ENCODE assay signal across 21 cellular contexts in genomic region chr2:215718890-215719289, GRCh38.
DNase-seq lines count a peak whose midpoint lies in the region; ATAC-seq, FAIRE-seq and TF ChIP-seq lines count a peak whose summit lies in the region.
"Had no signal": no experiment of that assay in that cellular context is flagged by ENCODE, and none has a peak within 500 bp of the region (broad histone marks: within the 10 kb centered on the region; RNA-seq: fewer than 3 reads in every experiment).

No MANE protein-coding gene starts in this region.

- no peak overlapping the region for H2BK5ac ChIP-seq in mesendoderm (ENCODE audit: low read length)

- H4K8ac ChIP-seq in mesendoderm (ENCODE audit: low read depth, low read length): no peak overlapping the region

- H3K9me3 Mint-ChIP-seq in astrocyte (ENCODE audit: unreplicated experiment): no peaks in the 10 kb centered on the region
- no peaks in the 10 kb centered on the region for H3K9me3 Mint-ChIP-seq in activated CD8-positive, alpha-beta memory T cell treated with anti-CD3 and anti-CD28 coated beads, Interleukin-2, amount 10 ng/mL, durations not matched to agents 7 days and 5 days (ENCODE audit: low read depth)

- H4K5ac ChIP-seq in mesendoderm (ENCODE audit: low read length): no peak overlapping the region

- H3K23ac ChIP-seq in mesendoderm (ENCODE audit: low read length): no peak overlapping the region

- H3K27ac ChIP-seq in astrocyte (ENCODE audit: low read depth, low read length) (no peak overlapping the region), esophagus muscularis mucosa (replicated peaks in 1 of 4) (peak overlapping the region; percentile 76 to 82 (median 79)), mesendoderm (ENCODE audit: low read depth, low read length) (no peak overlapping the region), upper lobe of right lung (peak overlapping the region; percentile 9)
- H3K27ac ChIP-seq: KMS-11, PC-9, RWPE1 had no signal

- no peaks in the 10 kb centered on the region for H3K27me3 ChIP-seq in astrocyte (ENCODE audit: insufficient read depth, low read length)
- H3K27me3 ChIP-seq in esophagus muscularis mucosa: no peaks in the 10 kb centered on the region
- no peaks in the 10 kb centered on the region for H3K27me3 ChIP-seq in mesendoderm (ENCODE audit: insufficient read depth, low read length, poor library complexity)
- no peaks in the 10 kb centered on the region for H3K27me3 ChIP-seq in upper lobe of right lung
- H3K27me3 ChIP-seq: BLaER1 treated with 17β-estradiol and CSF1 and Interleukin-3, amounts not matched to agents 10 nM and 100 nM had no signal

- CTCF ChIA-PET in activated CD8-positive, alpha-beta memory T cell treated with anti-CD3 and anti-CD28 coated beads, Interleukin-2, amount 10 ng/mL, durations not matched to agents 7 days and 5 days (lab: Charles Lee): no interaction called here

- no peaks in the 10 kb centered on the region for H3K79me1 ChIP-seq in mesendoderm (ENCODE audit: low read length)

- H3K9ac ChIP-seq in astrocyte (ENCODE audit: low read length): no peak overlapping the region
- no peak overlapping the region for H3K9ac ChIP-seq in mesendoderm (ENCODE audit: low read length)
- H3K9ac ChIP-seq: KMS-11 had no signal

- H3K4me3 ChIP-seq in astrocyte (ENCODE audit: insufficient read depth, low read depth, low read length) (no peak overlapping the region), esophagus muscularis mucosa (no peak overlapping the region), mesendoderm (ENCODE audit: low read length) (no peak overlapping the region), upper lobe of right lung (no peak overlapping the region)
- H3K4me3 ChIP-seq: BLaER1 treated with 17β-estradiol and CSF1 and Interleukin-3, amounts not matched to agents 10 nM and 100 nM; PC-9 had no signal

- no peak overlapping the region for H2BK15ac ChIP-seq in mesendoderm (replicated peaks; ENCODE audit: low read depth)

- no peak for TF ChIP-seq POLR2A in esophagus muscularis mucosa (IDR thresholded peaks at IDR 0.05; ENCODE audit: low read depth)

- no peak overlapping the region for H3K56ac ChIP-seq in mesendoderm (ENCODE audit: low read length)

- no peak for DNase-seq in astrocyte (ENCODE audit: low read depth)
- no peak for DNase-seq in esophagus muscularis mucosa (ENCODE audit: extremely low spot score)
- DNase-seq in mesendoderm: no peak
- DNase-seq in upper lobe of right lung: no peak
- DNase-seq in activated CD8-positive, alpha-beta memory T cell treated with anti-CD3 and anti-CD28 coated beads, Interleukin-2, amount 10 ng/mL, durations not matched to agents 7 days and 5 days: no peak
- DNase-seq in OCI-M1 (lab: John Stamatoyannopoulos, UW): no peak
- no peak for DNase-seq in SK-N-DZ (ENCODE audit: low spot score)
- DNase-seq: DMS79, H7, HFFc6, NCI-H1417 treated with DMSO at 0.1 percent for 48 hours, NCI-H1930, NCI-H2171, NCI-H526, PC-9, SIG-M5 had no signal

- ATAC-seq in upper lobe of right lung: no peak
- ATAC-seq in activated CD8-positive, alpha-beta memory T cell treated with anti-CD3 and anti-CD28 coated beads, Interleukin-2, amount 10 ng/mL, durations not matched to agents 7 days and 5 days: no peak

- peak overlapping the region; percentile 52 for H2BK120ac ChIP-seq in mesendoderm (ENCODE audit: low read depth, low read length)

- 33% methylated on average over 3 of the region's 3 CpGs for WGBS in esophagus muscularis mucosa
- no CpG with 5 or more reads among the region's 3 CpGs for WGBS in mesendoderm (ENCODE audit: extremely low coverage, insufficient coverage, low lambda C conversion rate)

- H3K27ac Mint-ChIP-seq in astrocyte (ENCODE audit: unreplicated experiment): peak overlapping the region; percentile 95
- H3K27ac Mint-ChIP-seq in activated CD8-positive, alpha-beta memory T cell treated with anti-CD3 and anti-CD28 coated beads, Interleukin-2, amount 10 ng/mL, durations not matched to agents 7 days and 5 days: no peak overlapping the region
- H3K27ac Mint-ChIP-seq: HFFc6 had no signal

- H3K4me1 Mint-ChIP-seq in astrocyte (ENCODE audit: low read depth, unreplicated experiment): peaks cover 36% of the 10 kb centered on the region
- no peaks in the 10 kb centered on the region for H3K4me1 Mint-ChIP-seq in activated CD8-positive, alpha-beta memory T cell treated with anti-CD3 and anti-CD28 coated beads, Interleukin-2, amount 10 ng/mL, durations not matched to agents 7 days and 5 days

- no peaks in the 10 kb centered on the region for H4K20me1 ChIP-seq in astrocyte (ENCODE audit: insufficient read depth, low read length)
- H4K20me1 ChIP-seq: BLaER1 treated with 17β-estradiol and CSF1 and Interleukin-3, amounts not matched to agents 10 nM and 100 nM had no signal

- H3K36me3 ChIP-seq in astrocyte (ENCODE audit: insufficient read depth, low read length) (no peaks in the 10 kb centered on the region), esophagus muscularis mucosa (no peaks in the 10 kb centered on the region), mesendoderm (ENCODE audit: control insufficient read depth, insufficient read depth, low read length) (no peaks in the 10 kb centered on the region), upper lobe of right lung (no peaks in the 10 kb centered on the region)
- H3K36me3 ChIP-seq: BLaER1 treated with 17β-estradiol and CSF1 and Interleukin-3, amounts not matched to agents 10 nM and 100 nM had no signal

- H3K4me2 ChIP-seq in astrocyte (ENCODE audit: low read length): no peak overlapping the region
- H3K4me2 ChIP-seq in mesendoderm (ENCODE audit: low read length): no peak overlapping the region
- H3K4me2 ChIP-seq: KMS-11, PC-9 had no signal

- H3K79me2 ChIP-seq in astrocyte (ENCODE audit: insufficient read depth, low read length) (no peaks in the 10 kb centered on the region), mesendoderm (ENCODE audit: control insufficient read depth, insufficient read depth, low read length) (no peaks in the 10 kb centered on the region)

- no peak overlapping the region for H3K4ac ChIP-seq in mesendoderm (ENCODE audit: low read depth, low read length)

- no peak for FAIRE-seq in astrocyte (lab: Jason Lieb, UNC)
- FAIRE-seq: D721Med, GM12892 had no signal

- intact Hi-C loops in esophagus muscularis mucosa (cut with DNase I) (no loop called here), upper lobe of right lung (cut with DNase I) (no loop called here)

- no peak overlapping the region for H2AFZ ChIP-seq in astrocyte (ENCODE audit: low read depth, low read length)
- H2AFZ ChIP-seq: PC-9 had no signal

- no peak overlapping the region for H2AK5ac ChIP-seq in mesendoderm (ENCODE audit: low read length)

- peaks cover 19% of the 10 kb centered on the region for H3K36me3 Mint-ChIP-seq in astrocyte (ENCODE audit: low read depth, unreplicated experiment)
- no peaks in the 10 kb centered on the region for H3K36me3 Mint-ChIP-seq in activated CD8-positive, alpha-beta memory T cell treated with anti-CD3 and anti-CD28 coated beads, Interleukin-2, amount 10 ng/mL, durations not matched to agents 7 days and 5 days

- H3K4me3 Mint-ChIP-seq in astrocyte (ENCODE audit: unreplicated experiment): peak overlapping the region; percentile 89
- no peak overlapping the region for H3K4me3 Mint-ChIP-seq in activated CD8-positive, alpha-beta memory T cell treated with anti-CD3 and anti-CD28 coated beads, Interleukin-2, amount 10 ng/mL, durations not matched to agents 7 days and 5 days
- H3K4me3 Mint-ChIP-seq: HFFc6 had no signal

- H3K18ac ChIP-seq in mesendoderm (ENCODE audit: low read length): no peak overlapping the region

- peaks cover 12% of the 10 kb centered on the region for H3K4me1 ChIP-seq in astrocyte (ENCODE audit: insufficient read depth, low read length)
- peaks cover 9 to 58% (median 49%) of the 10 kb centered on the region in 4 donors for H3K4me1 ChIP-seq in esophagus muscularis mucosa
- H3K4me1 ChIP-seq in mesendoderm (ENCODE audit: control insufficient read depth, low read depth, low read length): no peaks in the 10 kb centered on the region
- H3K4me1 ChIP-seq in upper lobe of right lung: peaks cover 20% of the 10 kb centered on the region

- no peaks in the 10 kb centered on the region for H3K27me3 Mint-ChIP-seq in astrocyte (ENCODE audit: low read depth, unreplicated experiment)
- peaks cover 2% of the 10 kb centered on the region for H3K27me3 Mint-ChIP-seq in activated CD8-positive, alpha-beta memory T cell treated with anti-CD3 and anti-CD28 coated beads, Interleukin-2, amount 10 ng/mL, durations not matched to agents 7 days and 5 days

- TF ChIP-seq CTCF in astrocyte (IDR thresholded peaks at IDR 0.05; ENCODE audit: insufficient read depth, low read depth, low read length) (no peak), esophagus muscularis mucosa (IDR thresholded peaks at IDR 0.05) (no peak), upper lobe of right lung (IDR thresholded peaks at IDR 0.05) (no peak)

- H3K9me3 ChIP-seq in astrocyte (ENCODE audit: insufficient read depth, low read depth, low read length) (no peaks in the 10 kb centered on the region), esophagus muscularis mucosa (no peaks in the 10 kb centered on the region), upper lobe of right lung (no peaks in the 10 kb centered on the region)

- no peak for TF ChIP-seq EP300 in esophagus muscularis mucosa (IDR thresholded peaks at IDR 0.05)

Comparison
In these comparisons a context has a peak if more than half of its experiments do, and no peak if none do; other contexts are left out.
1. H3K27ac ChIP-seq: peak in esophagus muscularis mucosa (4 of 4) and upper lobe of right lung (single experiment); none in astrocyte (single experiment) and mesendoderm (single experiment).